In the genomic region with DNA sequence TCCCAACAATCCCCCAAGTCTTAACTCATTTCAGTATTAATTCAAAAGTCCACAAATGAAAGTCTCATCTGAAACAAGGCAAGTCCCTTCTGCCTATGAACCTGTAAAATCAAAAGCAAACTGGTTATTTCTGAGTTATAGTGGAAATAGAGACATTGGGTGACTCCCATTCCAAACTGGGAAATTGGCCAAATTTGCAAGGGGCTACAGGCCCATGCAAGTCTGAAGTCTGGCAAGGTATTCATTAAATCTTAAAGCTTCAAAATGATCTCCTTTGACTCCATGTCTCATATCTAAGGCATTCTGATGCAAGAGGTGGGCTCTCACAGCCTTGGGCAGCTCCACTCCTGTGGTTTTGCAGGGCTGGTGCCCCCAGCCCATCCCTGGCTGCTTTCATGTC, we compare ENCODE assay signal across 24 cellular contexts.
"Had no signal": no experiment of that assay in that cellular context is flagged by ENCODE, and none has a peak within 500 bp of the region (broad histone marks: within the 10 kb centered on the region; RNA-seq: fewer than 3 reads in every experiment).

No MANE protein-coding gene starts in this region.

- H3K27me3 ChIP-seq: ascending aorta, colonic mucosa, gastrocnemius medialis, heart left ventricle had no signal

- H3K9me3 ChIP-seq: ascending aorta, colonic mucosa, gastrocnemius medialis had no signal

- H3K36me3 ChIP-seq: ascending aorta, colonic mucosa, gastrocnemius medialis, heart left ventricle had no signal

- DNase-seq: activated CD4-positive, alpha-beta memory T cell treated with anti-CD3 and anti-CD28 coated beads, Interleukin-2, amount 10 ng/mL, durations not matched to agents 7 days and 5 days; activated CD4-positive, alpha-beta T cell treated with anti-CD3 and anti-CD28 coated beads for 36 hours; activated CD4-positive, alpha-beta T cell treated with anti-CD3 and anti-CD28 coated beads, Interleukin-2, amount 10 ng/mL, durations not matched to agents 24 days and 14 days; activated CD4-positive, CD25-positive, alpha-beta regulatory T cell; activated CD4-positive, CD25-positive, alpha-beta regulatory T cell treated with anti-CD3 and anti-CD28 coated beads, Interleukin-2, amount 50 U/mL, for 72 hours; activated CD8-positive, alpha-beta memory T cell treated with anti-CD3 and anti-CD28 coated beads, Interleukin-2, amount 50 U/mL, for 48 hours; activated gamma-delta T cell; activated naive CD4-positive, alpha-beta T cell; activated naive CD4-positive, alpha-beta T cell treated with anti-CD3 and anti-CD28 coated beads, Interleukin-2, amount 10 ng/mL, durations not matched to agents 7 days and 5 days; activated naive CD8-positive, alpha-beta T cell treated with anti-CD3 and anti-CD28 coated beads, Interleukin-2, amount 10 ng/mL, durations not matched to agents 7 days and 5 days; activated T-cell treated with anti-CD3 and anti-CD28 coated beads for 4 hours; activated T-cell treated with anti-CD3 and anti-CD28 coated beads, Interleukin-2, amount 50 U/mL, for 24 hours; activated T-cell treated with anti-CD3 and anti-CD28 coated beads, Interleukin-2, amount 50 U/mL, for 72 hours; caudate nucleus; colonic mucosa; effector CD8-positive, alpha-beta T cell; foreskin fibroblast; gastrocnemius medialis; glutamatergic neuron; heart left ventricle; T-helper 2 cell had no signal

- ATAC-seq: activated CD4-positive, alpha-beta T cell treated with anti-CD3 and anti-CD28 coated beads for 36 hours; activated naive CD4-positive, alpha-beta T cell treated with anti-CD3 and anti-CD28 coated beads, Interleukin-2, amount 50 U/mL, for 72 hours; activated T-cell treated with anti-CD3 and anti-CD28 coated beads, Interleukin-2, amount 50 U/mL, for 72 hours; esophagus mucosa; gastrocnemius medialis; heart left ventricle had no signal

- H3K27ac ChIP-seq: ascending aorta, colonic mucosa, gastrocnemius medialis, heart left ventricle had no signal

- H3K4me3 ChIP-seq: ascending aorta, colonic mucosa, gastrocnemius medialis, heart left ventricle had no signal

- H3K4me1 ChIP-seq: ascending aorta, colonic mucosa, gastrocnemius medialis, heart left ventricle had no signal
